1 cellular context compared by ENCODE assay signal in the genomic region with DNA sequence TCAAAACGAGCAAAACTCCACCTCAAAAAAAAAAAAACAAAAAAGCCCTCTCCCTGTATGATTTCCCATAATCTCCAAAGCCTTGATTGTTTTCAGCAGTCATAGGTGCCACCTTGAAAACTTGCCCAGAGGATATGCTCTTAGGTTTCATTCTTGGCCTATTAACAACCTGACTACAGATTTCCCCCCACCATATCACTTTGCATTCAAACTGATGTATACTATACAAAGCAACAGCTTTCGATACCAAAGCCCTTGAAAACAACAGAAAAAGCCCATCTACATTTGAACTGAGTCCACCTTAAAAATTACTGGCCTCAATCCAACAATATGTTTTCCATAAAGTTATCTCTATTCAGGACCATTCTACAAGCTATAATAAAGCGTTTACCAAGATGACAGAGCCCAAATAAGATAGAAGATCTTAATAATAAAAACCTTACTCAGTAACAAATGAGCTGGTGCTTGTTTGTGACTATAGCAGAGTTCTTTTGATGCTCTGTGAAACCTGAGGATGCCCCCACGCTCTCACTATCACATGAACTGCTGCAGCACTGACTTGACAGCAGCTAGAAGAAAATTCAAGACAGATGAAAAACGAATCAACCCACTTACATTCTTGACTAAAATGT.
TF ChIP-seq lines count a peak whose summit lies in the region.

No MANE protein-coding gene starts in this region.

TF ChIP-seq in HepG2, 621 proteins besides CTCF, POLR2A, EP300 and RAD21:
- TF ChIP-seq TOE1 (CRISPR knock-in tag; IDR thresholded peaks at IDR 0.05) (no peak), NR2F1 (CRISPR knock-in tag; IDR thresholded peaks at IDR 0.05) (no peak), DNMT1 (CRISPR knock-in tag; IDR thresholded peaks at IDR 0.05) (no peak), ZNF570 (CRISPR knock-in tag; IDR thresholded peaks at IDR 0.05; ENCODE audit: borderline replicate concordance) (no peak), YY1 (IDR thresholded peaks at IDR 0.05; ENCODE audit: insufficient read depth, insufficient replicate concordance, low read depth, low read length) (no peak), ZBTB38 (CRISPR knock-in tag; IDR thresholded peaks at IDR 0.05) (no peak), ZNF562 (CRISPR knock-in tag; IDR thresholded peaks at IDR 0.05; ENCODE audit: borderline replicate concordance) (no peak), ZNF510 (CRISPR knock-in tag; IDR thresholded peaks at IDR 0.05; ENCODE audit: low read depth) (no peak), AGO2 (optimal IDR thresholded peaks at IDR 0.05; ENCODE audit: low read depth, low read length) (no peak), DMAP1 (CRISPR knock-in tag; IDR thresholded peaks at IDR 0.05) (no peak), NFE2 (CRISPR knock-in tag; IDR thresholded peaks at IDR 0.05) (no peak), KDM5A (IDR thresholded peaks at IDR 0.05; ENCODE audit: borderline replicate concordance, low read length) (no peak)
- TF ChIP-seq, protein P1, sequence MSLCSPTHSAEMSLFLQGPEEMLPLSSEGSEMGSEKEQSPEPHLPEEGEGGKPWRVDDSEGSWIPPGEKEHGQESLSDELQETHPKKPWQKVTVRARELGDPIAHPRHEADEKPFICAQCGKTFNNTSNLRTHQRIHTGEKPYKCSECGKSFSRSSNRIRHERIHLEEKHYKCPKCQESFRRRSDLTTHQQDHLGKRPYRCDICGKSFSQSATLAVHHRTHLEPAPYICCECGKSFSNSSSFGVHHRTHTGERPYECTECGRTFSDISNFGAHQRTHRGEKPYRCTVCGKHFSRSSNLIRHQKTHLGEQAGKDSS (CRISPR knock-in tag; IDR thresholded peaks at IDR 0.05; ENCODE audit: borderline replicate concordance, low read depth) = no peak
TF ChIP-seq in HepG2: peak in this region for 0.
